In the genomic region with DNA sequence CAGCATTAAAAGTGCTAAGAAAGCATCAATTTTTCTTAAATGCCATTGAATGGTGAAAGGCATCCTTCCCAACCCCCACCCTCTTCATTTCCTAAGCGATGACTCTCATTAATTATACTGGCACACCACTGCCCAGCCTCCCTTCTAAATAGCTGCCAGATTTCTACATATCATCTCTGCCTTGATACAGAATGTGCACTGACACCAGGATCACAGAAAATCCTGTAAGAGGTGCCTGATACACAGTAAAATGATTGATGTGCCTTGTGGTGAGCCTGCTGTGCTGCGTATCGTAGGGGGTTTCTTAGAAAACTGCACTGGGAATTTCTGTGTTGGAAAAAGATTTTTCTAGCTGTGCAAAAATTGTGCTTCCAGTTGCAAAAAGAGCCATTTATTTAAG, we compare ENCODE assay signal across 20 cellular contexts. TPM values are rescaled to one million over a fixed set of nuclear protein-coding genes. Genes with fewer than 3 reads are reported as not detected.
"Had no signal": no experiment of that assay in that cellular context is flagged by ENCODE, and none has a peak within 500 bp of the region (broad histone marks: within the 10 kb centered on the region; RNA-seq: fewer than 3 reads in every experiment).

No MANE protein-coding gene starts in this region.

- H3K4me1 ChIP-seq: colonic mucosa had no signal

- H3K9me3 Mint-ChIP-seq: activated naive CD4-positive, alpha-beta T cell treated with anti-CD3 and anti-CD28 coated beads for 36 hours; activated T-helper 1 cell treated with anti-CD3 and anti-CD28 coated beads, Interleukin-12 subunit alpha, Interleukin-12 subunit beta, Interleukin-2, Interleukin-4 antibody, amounts not matched to agents 30 ng/mL and 10 ng/mL and 1 ng/mL, durations not matched to agents 14 hours and 24 hours and 36 hours; T-cell had no signal

- H3K36me3 ChIP-seq: colonic mucosa, left ventricle myocardium inferior, sigmoid colon, upper lobe of left lung had no signal

- H3K4me3 ChIP-seq: colonic mucosa, left ventricle myocardium inferior, sigmoid colon, upper lobe of left lung had no signal

- H3K27me3 ChIP-seq: colonic mucosa had no signal

- H3K27ac Mint-ChIP-seq: activated CD4-positive, alpha-beta T cell treated with anti-CD3 and anti-CD28 coated beads for 36 hours; activated CD8-positive, alpha-beta T cell treated with anti-CD3 and anti-CD28 coated beads, Interleukin-2, amount 10 ng/mL, durations not matched to agents 7 days and 5 days; activated naive CD4-positive, alpha-beta T cell treated with anti-CD3 and anti-CD28 coated beads for 36 hours; activated T-helper 1 cell treated with anti-CD3 and anti-CD28 coated beads, Interleukin-12 subunit alpha, Interleukin-12 subunit beta, Interleukin-2, Interleukin-4 antibody, amounts not matched to agents 30 ng/mL and 10 ng/mL and 1 ng/mL, durations not matched to agents 14 hours and 24 hours and 36 hours; T-cell had no signal

- DNase-seq: activated CD4-positive, alpha-beta T cell treated with anti-CD3 and anti-CD28 coated beads for 36 hours; activated CD8-positive, alpha-beta memory T cell treated with anti-CD3 and anti-CD28 coated beads, Interleukin-2, amount 50 U/mL, for 48 hours; activated CD8-positive, alpha-beta T cell treated with anti-CD3 and anti-CD28 coated beads, Interleukin-2, amount 10 ng/mL, durations not matched to agents 7 days and 5 days; activated naive CD4-positive, alpha-beta T cell treated with anti-CD3 and anti-CD28 coated beads for 36 hours; caudate nucleus; colonic mucosa; effector CD4-positive, alpha-beta T cell; foreskin melanocyte; head of caudate nucleus; left ventricle myocardium inferior; sigmoid colon; stimulated activated CD4-positive, alpha-beta T cell treated with anti-CD3 and anti-CD28 coated beads, Interleukin-2, amount 100 ng/mL, for 24 hours; stimulated activated naive CD4-positive, alpha-beta T cell treated with Interleukin-2 at 50 U/mL for 16 hours; T-cell; T1000; upper lobe of left lung had no signal

- FAIRE-seq: islet of Langerhans had no signal

- H3K27me3 Mint-ChIP-seq: progenitor cell of endocrine pancreas had no signal

- H3K9me3 ChIP-seq: colonic mucosa, left ventricle myocardium inferior, sigmoid colon, upper lobe of left lung had no signal

- H3K4me3 Mint-ChIP-seq: activated CD4-positive, alpha-beta T cell treated with anti-CD3 and anti-CD28 coated beads for 36 hours; activated CD8-positive, alpha-beta T cell treated with anti-CD3 and anti-CD28 coated beads, Interleukin-2, amount 10 ng/mL, durations not matched to agents 7 days and 5 days; activated naive CD4-positive, alpha-beta T cell treated with anti-CD3 and anti-CD28 coated beads for 36 hours; activated T-helper 1 cell treated with anti-CD3 and anti-CD28 coated beads, Interleukin-12 subunit alpha, Interleukin-12 subunit beta, Interleukin-2, Interleukin-4 antibody, amounts not matched to agents 30 ng/mL and 10 ng/mL and 1 ng/mL, durations not matched to agents 14 hours and 24 hours and 36 hours; T-cell had no signal

- H3K27ac ChIP-seq: colonic mucosa, left ventricle myocardium inferior, sigmoid colon, upper lobe of left lung had no signal

- H3K36me3 Mint-ChIP-seq: T-cell had no signal

RNA-seq across cellular contexts. Expression of a gene that starts 3.0 kb away (rescaled TPM):
- total RNA-seq: mesenteric fat pad had no signal
